In the genomic region with DNA sequence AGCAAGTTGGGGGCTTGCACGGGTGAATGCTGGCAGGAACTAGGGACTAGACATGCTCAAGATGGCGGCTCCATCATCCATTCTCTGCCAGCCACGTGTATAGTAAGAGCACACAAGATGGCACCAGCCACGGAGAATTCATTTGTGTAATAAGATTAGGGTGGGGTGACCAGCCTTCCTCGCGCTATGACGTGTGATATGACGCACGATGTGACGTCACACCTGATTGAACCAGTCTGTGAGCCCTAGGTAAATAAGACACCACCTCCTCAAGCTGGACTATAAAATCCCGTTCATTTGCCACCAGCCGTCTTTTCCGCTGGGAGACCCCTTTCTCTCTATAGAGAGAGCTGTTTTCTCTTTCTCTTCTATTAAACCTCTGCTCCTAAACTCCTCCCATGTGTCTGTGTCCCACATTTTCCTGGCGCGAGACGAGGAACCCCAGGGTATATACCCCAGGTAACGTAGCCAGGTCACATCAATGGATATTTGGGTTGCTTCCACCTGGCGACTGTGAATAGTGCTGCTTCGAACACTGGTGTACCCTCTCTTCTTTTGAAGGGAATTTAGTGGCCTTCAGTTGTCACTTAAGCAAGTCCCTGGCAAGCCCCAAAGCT, we compare ENCODE assay signal across 20 cellular contexts.
"Had no signal": no experiment of that assay in that cellular context is flagged by ENCODE, and none has a peak within 500 bp of the region (broad histone marks: within the 10 kb centered on the region; RNA-seq: fewer than 3 reads in every experiment).

No MANE protein-coding gene starts in this region.

- H3K4me1 ChIP-seq: SJSA1 had no signal

- DNase-seq: KG1, MG63, NCI-H1092 treated with DMSO at 0.1 percent for 48 hours, NCI-H1436, NCI-H187, NCI-H2029, NCI-H2081 treated with DMSO at 0.1 percent for 48 hours, NCI-H2171, NCI-H226, NCI-H446, NCI-H510A, NCI-H524 treated with DMSO at 0.1 percent for 48 hours, NCI-H69, NCI-H774, Right ventricle myocardium superior, RPMI8226, SIG-M5, SW 1271 had no signal

- H3K36me3 ChIP-seq: MG63, SJSA1 had no signal

- H3K4me3 ChIP-seq: MG63, SJSA1, SK-N-MC had no signal

- H3K27ac ChIP-seq: SJSA1, SK-N-MC had no signal

- H3K9me3 ChIP-seq: MG63, SJSA1 had no signal
